In genomic region chr17:34781071-34781470, GRCh38 we compare ENCODE assay signal across 24 cellular contexts.
DNase-seq lines count a peak whose midpoint lies in the region; ATAC-seq and TF ChIP-seq lines count a peak whose summit lies in the region.
"Had no signal": no experiment of that assay in that cellular context is flagged by ENCODE, and none has a peak within 500 bp of the region (broad histone marks: within the 10 kb centered on the region; RNA-seq: fewer than 3 reads in every experiment).

No MANE protein-coding gene starts in this region.

- H3K4me3 ChIP-seq in RWPE2 (ENCODE audit: severe bottlenecking) (no peak overlapping the region), neural progenitor cell (no peak overlapping the region)
- H3K4me3 ChIP-seq: GM12878, SJSA1 had no signal

- peak; percentile 35 for DNase-seq in NCI-H82 (lab: John Stamatoyannopoulos, UW)
- no peak for DNase-seq in NCI-H82 treated with DMSO at 0.1 percent for 48 hours (lab: John Stamatoyannopoulos, UW; ENCODE audit: unreplicated experiment)
- DNase-seq in RWPE2 (ENCODE audit: low spot score), result no peak
- no peak for DNase-seq in neural progenitor cell (ENCODE audit: low spot score)
- DNase-seq in ureter (ENCODE audit: low spot score), result no peak
- no peak for DNase-seq in stimulated activated CD4-positive, alpha-beta T cell treated with anti-CD3 and anti-CD28 coated beads, Interleukin-4, amount 100 ng/mL, for 1 hour
- DNase-seq in stimulated activated effector memory CD8-positive, alpha-beta T cell treated with anti-CD3 and anti-CD28 coated beads, Interleukin-12 subunit alpha, Interleukin-12 subunit beta, amount 100 ng/mL, for 72 hours (ENCODE audit: low spot score in 2 of 2), result no peak
- DNase-seq: CD8-positive, alpha-beta memory T cell; DMS 273 treated with DMSO at 0.1 percent for 48 hours; DMS79; GDM1; HCEC 1CT; NCI-H1092; NCI-H1417 treated with DMSO at 0.1 percent for 48 hours; NCI-H187 treated with DMSO at 0.1 percent for 48 hours; NCI-H510A treated with DMSO at 0.1 percent for 48 hours; Right ventricle myocardium superior had no signal

- H3K36me3 Mint-ChIP-seq in neural progenitor cell, result no peaks in the 10 kb centered on the region
- no peaks in the 10 kb centered on the region for H3K36me3 Mint-ChIP-seq in stimulated activated effector memory CD8-positive, alpha-beta T cell treated with anti-CD3 and anti-CD28 coated beads, Interleukin-12 subunit alpha, Interleukin-12 subunit beta, amount 100 ng/mL, for 72 hours
- H3K36me3 Mint-ChIP-seq: CD14-positive monocyte; CD8-positive, alpha-beta memory T cell had no signal

- 0 out of 3 replicates have a peak, but pooled peaks have one; percentile 13 for ATAC-seq in RWPE2 (ENCODE audit: low read depth)
- no peak for ATAC-seq in stimulated activated effector memory CD8-positive, alpha-beta T cell treated with anti-CD3 and anti-CD28 coated beads, Interleukin-12 subunit alpha, Interleukin-12 subunit beta, amount 100 ng/mL, for 72 hours
- ATAC-seq: GM12878 had no signal

- H3K27ac ChIP-seq in RWPE2 (ENCODE audit: poor library complexity, severe bottlenecking) (no peak overlapping the region), neural progenitor cell (no peak overlapping the region)
- H3K27ac ChIP-seq: 22Rv1, KMS-11, SJSA1 had no signal

- H3K9me3 Mint-ChIP-seq in neural progenitor cell, result no peaks in the 10 kb centered on the region
- no peaks in the 10 kb centered on the region for H3K9me3 Mint-ChIP-seq in stimulated activated effector memory CD8-positive, alpha-beta T cell treated with anti-CD3 and anti-CD28 coated beads, Interleukin-12 subunit alpha, Interleukin-12 subunit beta, amount 100 ng/mL, for 72 hours

- H3K4me1 Mint-ChIP-seq in neural progenitor cell, result peaks cover 15% of the 10 kb centered on the region
- no peaks in the 10 kb centered on the region for H3K4me1 Mint-ChIP-seq in stimulated activated effector memory CD8-positive, alpha-beta T cell treated with anti-CD3 and anti-CD28 coated beads, Interleukin-12 subunit alpha, Interleukin-12 subunit beta, amount 100 ng/mL, for 72 hours
- H3K4me1 Mint-ChIP-seq: B cell; CD14-positive monocyte; CD8-positive, alpha-beta memory T cell; IgD-negative memory B cell had no signal

- TF ChIP-seq CTCF in RWPE2 (IDR thresholded peaks at IDR 0.05; ENCODE audit: poor library complexity, severe bottlenecking) (no peak), neural progenitor cell (IDR thresholded peaks at IDR 0.05) (no peak)

- no peak overlapping the region for H3K4me3 Mint-ChIP-seq in neural progenitor cell
- no peak overlapping the region for H3K4me3 Mint-ChIP-seq in stimulated activated effector memory CD8-positive, alpha-beta T cell treated with anti-CD3 and anti-CD28 coated beads, Interleukin-12 subunit alpha, Interleukin-12 subunit beta, amount 100 ng/mL, for 72 hours
- H3K4me3 Mint-ChIP-seq: B cell; CD14-positive monocyte; CD8-positive, alpha-beta memory T cell had no signal

- no peak overlapping the region for H3K27ac Mint-ChIP-seq in neural progenitor cell
- H3K27ac Mint-ChIP-seq in stimulated activated effector memory CD8-positive, alpha-beta T cell treated with anti-CD3 and anti-CD28 coated beads, Interleukin-12 subunit alpha, Interleukin-12 subunit beta, amount 100 ng/mL, for 72 hours, result no peak overlapping the region
- H3K27ac Mint-ChIP-seq: B cell; CD14-positive monocyte; CD8-positive, alpha-beta memory T cell; IgD-negative memory B cell had no signal

- H3K9me3 ChIP-seq in RWPE2 (ENCODE audit: severe bottlenecking) (no peaks in the 10 kb centered on the region), neural progenitor cell (ENCODE audit: low read depth) (no peaks in the 10 kb centered on the region)
- H3K9me3 ChIP-seq: SJSA1 had no signal

- H3K36me3 ChIP-seq in RWPE2 (ENCODE audit: low read depth) (no peaks in the 10 kb centered on the region), neural progenitor cell (no peaks in the 10 kb centered on the region)
- H3K36me3 ChIP-seq: SJSA1 had no signal

- H3K4me1 ChIP-seq in RWPE2 (ENCODE audit: insufficient read depth, poor library complexity, severe bottlenecking) (no peaks in the 10 kb centered on the region), neural progenitor cell (peaks cover 9% of the 10 kb centered on the region)
- H3K4me1 ChIP-seq: SJSA1 had no signal

- no peaks in the 10 kb centered on the region for H4K20me1 ChIP-seq in neural progenitor cell (ENCODE audit: low read depth)

- peaks cover 6% of the 10 kb centered on the region for H3F3A ChIP-seq in neural progenitor cell (ENCODE audit: low read depth)

- no peak overlapping the region for H3K9ac ChIP-seq in neural progenitor cell
- H3K9ac ChIP-seq: KMS-11 had no signal

- no peaks in the 10 kb centered on the region for H3K79me2 ChIP-seq in neural progenitor cell (ENCODE audit: low read depth)

- peaks cover 3% of the 10 kb centered on the region for H3K27me3 Mint-ChIP-seq in neural progenitor cell (ENCODE audit: insufficient read depth, low read depth)
- H3K27me3 Mint-ChIP-seq: IgD-negative memory B cell had no signal

- H3K27me3 ChIP-seq in RWPE2 (ENCODE audit: insufficient read depth, poor library complexity, severe bottlenecking) (peaks cover 4% of the 10 kb centered on the region), neural progenitor cell (no peaks in the 10 kb centered on the region)
- H3K27me3 ChIP-seq: SJSA1 had no signal

- peak overlapping the region; percentile 27 for H3K4me2 ChIP-seq in neural progenitor cell
- H3K4me2 ChIP-seq: KMS-11 had no signal

- no peak overlapping the region for H2AFZ ChIP-seq in neural progenitor cell (replicated peaks)
